In the genomic region with DNA sequence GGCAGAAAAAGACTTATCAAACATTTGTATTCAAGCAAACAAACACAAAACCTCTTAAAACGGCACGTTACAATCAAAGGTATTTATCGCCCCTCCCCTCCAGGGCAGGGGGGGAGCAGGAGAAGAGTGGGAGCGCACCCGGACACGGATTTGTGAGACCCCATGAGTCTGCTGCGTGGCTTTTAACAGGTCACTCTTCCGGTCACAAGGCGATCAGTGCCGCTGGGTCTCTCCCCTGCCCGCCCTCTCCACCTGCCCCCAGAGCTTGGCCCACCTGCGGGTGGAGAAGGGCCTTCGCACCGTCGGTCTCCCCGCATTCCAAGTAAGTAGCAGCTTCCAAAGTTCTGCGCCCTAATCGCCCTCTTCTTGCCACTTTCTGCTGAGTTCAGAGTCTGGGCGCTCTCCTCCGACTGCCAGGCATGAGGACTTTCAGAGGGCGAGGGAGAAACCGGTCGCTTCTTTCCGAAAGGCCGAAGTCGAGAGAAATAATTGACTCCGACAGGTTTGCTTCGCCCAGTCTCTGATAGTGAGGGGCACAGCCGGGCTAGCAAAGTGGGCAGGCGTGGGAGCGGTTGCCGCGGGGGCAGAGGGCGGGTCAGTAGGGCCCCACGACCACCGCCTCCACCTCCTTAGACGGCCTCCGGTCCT, we compare ENCODE assay signal across 8 cellular contexts. TPM values are rescaled to one million over a fixed set of nuclear protein-coding genes. Genes with fewer than 3 reads are reported as not detected.
DNase-seq lines count a peak whose midpoint lies in the region; ATAC-seq and TF ChIP-seq lines count a peak whose summit lies in the region.

No MANE protein-coding gene starts in this region.

- no peak overlapping the region for H3K27ac ChIP-seq in CD4-positive, alpha-beta T cell (ENCODE audit: low read depth, low read length)
- no peak overlapping the region for H3K27ac ChIP-seq in colonic mucosa

- TF ChIP-seq CTCF in CD4-positive, alpha-beta T cell (IDR thresholded peaks at IDR 0.05), result no peak
- TF ChIP-seq CTCF in colonic mucosa (IDR thresholded peaks at IDR 0.05), result no peak

- no peak for DNase-seq in CD4-positive, alpha-beta T cell
- DNase-seq in NCI-H1105 (lab: John Stamatoyannopoulos, UW) (peak; percentile 70), colonic mucosa (no peak), NCI-H226 (no peak), RPMI8226 (no peak), mesenteric fat pad (ENCODE audit: low spot score) (no peak)
- no peak for DNase-seq in natural killer cell treated with Interleukin-12 subunit alpha and Interleukin-12 subunit beta and Interleukin-15 and Interleukin-18, amount 100 ng/mL, for 72 hours (ENCODE audit: low spot score)

- H3K27me3 Mint-ChIP-seq in CD4-positive, alpha-beta T cell, result peaks cover 80% of the 10 kb centered on the region
- H3K27me3 Mint-ChIP-seq in natural killer cell treated with Interleukin-12 subunit alpha and Interleukin-12 subunit beta and Interleukin-15 and Interleukin-18, amount 100 ng/mL, for 72 hours, result peaks cover 22 to 50% of the 10 kb centered on the region in 2 donors

- peak overlapping the region; percentile 43 for H3K4me3 ChIP-seq in colonic mucosa

- H3K36me3 Mint-ChIP-seq in CD4-positive, alpha-beta T cell (ENCODE audit: low read depth), result no peaks in the 10 kb centered on the region
- H3K36me3 Mint-ChIP-seq in natural killer cell treated with Interleukin-12 subunit alpha and Interleukin-12 subunit beta and Interleukin-15 and Interleukin-18, amount 100 ng/mL, for 72 hours, result no peaks in the 10 kb centered on the region

- H3K9me3 Mint-ChIP-seq in CD4-positive, alpha-beta T cell, result no peaks in the 10 kb centered on the region
- no peaks in the 10 kb centered on the region for H3K9me3 Mint-ChIP-seq in natural killer cell treated with Interleukin-12 subunit alpha and Interleukin-12 subunit beta and Interleukin-15 and Interleukin-18, amount 100 ng/mL, for 72 hours

- H3K4me3 Mint-ChIP-seq in CD4-positive, alpha-beta T cell, result peak overlapping the region; percentile 86
- H3K4me3 Mint-ChIP-seq in natural killer cell treated with Interleukin-12 subunit alpha and Interleukin-12 subunit beta and Interleukin-15 and Interleukin-18, amount 100 ng/mL, for 72 hours, result peak overlapping the region; percentile 75

- H3K27ac Mint-ChIP-seq in CD4-positive, alpha-beta T cell, result no peak overlapping the region
- H3K27ac Mint-ChIP-seq in natural killer cell treated with Interleukin-12 subunit alpha and Interleukin-12 subunit beta and Interleukin-15 and Interleukin-18, amount 100 ng/mL, for 72 hours, result no peak overlapping the region

- intact Hi-C loops in CD4-positive, alpha-beta T cell (cut with DNase I, micrococcal nuclease), result loop anchor here (5.0 kb wide), 1 partner anchor 735 kb away; no protein-coding TSS in a partner anchor
- intact Hi-C loops in colonic mucosa (cut with DNase I), result loop anchor here (2.0 to 5.0 kb wide), 2 partner anchors 550 to 617 kb away; no protein-coding TSS in a partner anchor

- H3K4me1 Mint-ChIP-seq in CD4-positive, alpha-beta T cell (ENCODE audit: low read depth), result peaks cover 20% of the 10 kb centered on the region
- H3K4me1 Mint-ChIP-seq in natural killer cell treated with Interleukin-12 subunit alpha and Interleukin-12 subunit beta and Interleukin-15 and Interleukin-18, amount 100 ng/mL, for 72 hours (ENCODE audit: low read depth in 2 of 2), result peaks cover 6 to 10% of the 10 kb centered on the region in 2 donors

- POLR2A ChIA-PET in CD4-positive, alpha-beta T cell (lab: Charles Lee), result no interaction called here

- no peaks in the 10 kb centered on the region for H3K9me3 ChIP-seq in CD4-positive, alpha-beta T cell (ENCODE audit: control insufficient read depth, low read length)
- no peaks in the 10 kb centered on the region for H3K9me3 ChIP-seq in colonic mucosa

- no peak for ATAC-seq in CD4-positive, alpha-beta T cell (ENCODE audit: poor library complexity)
- ATAC-seq in natural killer cell treated with Interleukin-12 subunit alpha and Interleukin-12 subunit beta and Interleukin-15 and Interleukin-18, amount 100 ng/mL, for 72 hours, result peak in 1 of 2 donors; percentile 6
- ATAC-seq in GM19328 (IDR thresholded peaks at IDR 0.05; ENCODE audit: unreplicated experiment), result no peak

- no peaks in the 10 kb centered on the region for H3K36me3 ChIP-seq in colonic mucosa

- H3K4me1 ChIP-seq in colonic mucosa, result peaks cover 10% of the 10 kb centered on the region

- H3K9ac ChIP-seq in colonic mucosa (ENCODE audit: low read depth in 2 of 2, low read length in 2 of 2), result no peak overlapping the region

- H3K27me3 ChIP-seq in CD4-positive, alpha-beta T cell (ENCODE audit: control insufficient read depth, insufficient read depth, low read length), result peaks cover 70% of the 10 kb centered on the region
- H3K27me3 ChIP-seq in colonic mucosa, result peaks cover 29% of the 10 kb centered on the region

- CTCF ChIA-PET in CD4-positive, alpha-beta T cell (lab: Charles Lee), result no interaction called here

RNA-seq across cellular contexts. Expression of gene RPRM, which starts 0.8 kb away (rescaled TPM):
- not detected for total RNA-seq in CD4-positive, alpha-beta T cell
- total RNA-seq in colonic mucosa (under 1 TPM in 1 of 2 donors, not detected in 1; 0.88 TPM), mesenteric fat pad (0.22 TPM)
- total RNA-seq in natural killer cell treated with Interleukin-12 subunit alpha and Interleukin-12 subunit beta and Interleukin-15 and Interleukin-18, amount 100 ng/mL, for 72 hours, result not detected
